In genomic region chr15:56887782-56888127, GRCh38 we compare ENCODE assay signal across 8 cellular contexts. TPM values are rescaled to one million over a fixed set of nuclear protein-coding genes. Genes with fewer than 3 reads are reported as not detected.
DNase-seq lines count a peak whose midpoint lies in the region; ATAC-seq and TF ChIP-seq lines count a peak whose summit lies in the region.

No MANE protein-coding gene starts in this region.

- H3K9me3 ChIP-seq in iPS-15b (ENCODE audit: control insufficient read depth, insufficient read depth, low read length), result no peaks in the 10 kb centered on the region

- intact Hi-C loops in activated T-helper 1 cell treated with anti-CD3 and anti-CD28 coated beads, Interleukin-12 subunit alpha, Interleukin-12 subunit beta, Interleukin-2, Interleukin-4 antibody, amounts not matched to agents 30 ng/mL and 10 ng/mL and 1 ng/mL, durations not matched to agents 14 hours and 24 hours and 36 hours (cut with micrococcal nuclease), result loop anchor here (1.0 to 10.0 kb wide), 3 partner anchors 31 to 417 kb away; partner anchors contain the start of genes TCF12 and ZNF280D

- H3K36me3 Mint-ChIP-seq in activated T-helper 1 cell treated with anti-CD3 and anti-CD28 coated beads, Interleukin-12 subunit alpha, Interleukin-12 subunit beta, Interleukin-2, Interleukin-4 antibody, amounts not matched to agents 30 ng/mL and 10 ng/mL and 1 ng/mL, durations not matched to agents 14 hours and 24 hours and 36 hours (ENCODE audit: low read depth), result no peaks in the 10 kb centered on the region
- peaks cover 10% of the 10 kb centered on the region for H3K36me3 Mint-ChIP-seq in stimulated activated effector memory CD8-positive, alpha-beta T cell treated with anti-CD3 and anti-CD28 coated beads, Interleukin-12 subunit alpha, Interleukin-12 subunit beta, amount 100 ng/mL, for 72 hours

- CTCF ChIA-PET in HEK293T (lab: Yijun Ruan, JAX), result interaction anchor here (0.8 kb wide), 1 partner anchor 30 kb away, joined by 3 read pairs; the partner anchor contains the start of gene TCF12

- peak overlapping the region; percentile 46 for H3K27ac Mint-ChIP-seq in activated T-helper 1 cell treated with anti-CD3 and anti-CD28 coated beads, Interleukin-12 subunit alpha, Interleukin-12 subunit beta, Interleukin-2, Interleukin-4 antibody, amounts not matched to agents 30 ng/mL and 10 ng/mL and 1 ng/mL, durations not matched to agents 14 hours and 24 hours and 36 hours
- peak overlapping the region; percentile 90 for H3K27ac Mint-ChIP-seq in stimulated activated effector memory CD8-positive, alpha-beta T cell treated with anti-CD3 and anti-CD28 coated beads, Interleukin-12 subunit alpha, Interleukin-12 subunit beta, amount 100 ng/mL, for 72 hours

- H3K4me3 ChIP-seq in iPS-15b (ENCODE audit: low read depth, low read length), result peak overlapping the region; percentile 70

- H3K27me3 ChIP-seq in iPS-15b (ENCODE audit: control insufficient read depth, insufficient read depth, low read length), result peaks cover 5% of the 10 kb centered on the region

- peak overlapping the region; percentile 85 for H3K9ac ChIP-seq in iPS-15b (ENCODE audit: low read depth, low read length)

- H3K9me3 Mint-ChIP-seq in activated T-helper 1 cell treated with anti-CD3 and anti-CD28 coated beads, Interleukin-12 subunit alpha, Interleukin-12 subunit beta, Interleukin-2, Interleukin-4 antibody, amounts not matched to agents 30 ng/mL and 10 ng/mL and 1 ng/mL, durations not matched to agents 14 hours and 24 hours and 36 hours, result no peaks in the 10 kb centered on the region
- H3K9me3 Mint-ChIP-seq in stimulated activated effector memory CD8-positive, alpha-beta T cell treated with anti-CD3 and anti-CD28 coated beads, Interleukin-12 subunit alpha, Interleukin-12 subunit beta, amount 100 ng/mL, for 72 hours, result no peaks in the 10 kb centered on the region

- DNase-seq in HEK293T (ENCODE audit: extremely low spot score), result no peak
- DNase-seq in activated T-helper 1 cell treated with anti-CD3 and anti-CD28 coated beads, Interleukin-12 subunit alpha, Interleukin-12 subunit beta, Interleukin-2, Interleukin-4 antibody, amounts not matched to agents 30 ng/mL and 10 ng/mL and 1 ng/mL, durations not matched to agents 14 hours and 24 hours and 36 hours (ENCODE audit: low spot score), result no peak
- DNase-seq in stimulated activated effector memory CD8-positive, alpha-beta T cell treated with anti-CD3 and anti-CD28 coated beads, Interleukin-12 subunit alpha, Interleukin-12 subunit beta, amount 100 ng/mL, for 72 hours (ENCODE audit: low spot score in 2 of 2), result no peak
- DNase-seq in NCI-H524 (lab: John Stamatoyannopoulos, UW), result no peak
- no peak for DNase-seq in DMS79 treated with DMSO at 0.1 percent for 48 hours (lab: John Stamatoyannopoulos, UW)

- peaks cover 27% of the 10 kb centered on the region for H3K4me1 Mint-ChIP-seq in activated T-helper 1 cell treated with anti-CD3 and anti-CD28 coated beads, Interleukin-12 subunit alpha, Interleukin-12 subunit beta, Interleukin-2, Interleukin-4 antibody, amounts not matched to agents 30 ng/mL and 10 ng/mL and 1 ng/mL, durations not matched to agents 14 hours and 24 hours and 36 hours (ENCODE audit: low read depth)
- peaks cover 25% of the 10 kb centered on the region for H3K4me1 Mint-ChIP-seq in stimulated activated effector memory CD8-positive, alpha-beta T cell treated with anti-CD3 and anti-CD28 coated beads, Interleukin-12 subunit alpha, Interleukin-12 subunit beta, amount 100 ng/mL, for 72 hours

- no peaks in the 10 kb centered on the region for H3K27me3 Mint-ChIP-seq in activated T-helper 1 cell treated with anti-CD3 and anti-CD28 coated beads, Interleukin-12 subunit alpha, Interleukin-12 subunit beta, Interleukin-2, Interleukin-4 antibody, amounts not matched to agents 30 ng/mL and 10 ng/mL and 1 ng/mL, durations not matched to agents 14 hours and 24 hours and 36 hours (ENCODE audit: insufficient read depth)

- no peaks in the 10 kb centered on the region for H3K4me1 ChIP-seq in iPS-15b (ENCODE audit: control insufficient read depth, insufficient read depth, low read length)

- H3K4me3 Mint-ChIP-seq in activated T-helper 1 cell treated with anti-CD3 and anti-CD28 coated beads, Interleukin-12 subunit alpha, Interleukin-12 subunit beta, Interleukin-2, Interleukin-4 antibody, amounts not matched to agents 30 ng/mL and 10 ng/mL and 1 ng/mL, durations not matched to agents 14 hours and 24 hours and 36 hours, result peak overlapping the region; percentile 83
- peak overlapping the region; percentile 74 for H3K4me3 Mint-ChIP-seq in stimulated activated effector memory CD8-positive, alpha-beta T cell treated with anti-CD3 and anti-CD28 coated beads, Interleukin-12 subunit alpha, Interleukin-12 subunit beta, amount 100 ng/mL, for 72 hours

- H3K36me3 ChIP-seq in iPS-15b (ENCODE audit: control insufficient read depth, insufficient read depth, low read length), result no peaks in the 10 kb centered on the region

- ATAC-seq in stimulated activated effector memory CD8-positive, alpha-beta T cell treated with anti-CD3 and anti-CD28 coated beads, Interleukin-12 subunit alpha, Interleukin-12 subunit beta, amount 100 ng/mL, for 72 hours, result no peak
- ATAC-seq in GM19324 (IDR thresholded peaks at IDR 0.05; ENCODE audit: low FRiP score, unreplicated experiment) (no peak), GM21717 (IDR thresholded peaks at IDR 0.05; ENCODE audit: unreplicated experiment) (no peak)

- POLR2A ChIA-PET in HEK293T (lab: Yijun Ruan, JAX), result interaction anchor here (0.8 to 2.4 kb wide), 3 partner anchors 18 to 32 kb away, joined by 3 to 24 read pairs (median 5); partner anchors contain the start of gene TCF12

TF ChIP-seq in HEK293T, 16 proteins besides CTCF, POLR2A, EP300 and RAD21:
- TF ChIP-seq FOXK2 (IDR thresholded peaks at IDR 0.05) (no peak), L3MBTL2 (conservative IDR thresholded peaks at IDR 0.05) (peak; percentile 19; the same call in 1 of the 2 replicates), ARNT (IDR thresholded peaks at IDR 0.05) (no peak), HDGF (IDR thresholded peaks at IDR 0.05; ENCODE audit: borderline replicate concordance) (no peak; the same call in 1 of the 2 replicates)

RNA-seq across cellular contexts. Expression of gene TCF12, which starts 30.7 kb away (rescaled TPM):
- 85.7 and 89.2 TPM in 2 replicates for total RNA-seq in activated T-helper 1 cell treated with anti-CD3 and anti-CD28 coated beads, Interleukin-12 subunit alpha, Interleukin-12 subunit beta, Interleukin-2, Interleukin-4 antibody, amounts not matched to agents 30 ng/mL and 10 ng/mL and 1 ng/mL, durations not matched to agents 14 hours and 24 hours and 36 hours
